Comparison of ENCODE assay signal across 17 cellular contexts in genomic region chr12:29314421-29314820, GRCh38.
"Had no signal": no experiment of that assay in that cellular context is flagged by ENCODE, and none has a peak within 500 bp of the region (broad histone marks: within the 10 kb centered on the region; RNA-seq: fewer than 3 reads in every experiment).

No MANE protein-coding gene starts in this region.

- H3K9me3 ChIP-seq: esophagus muscularis mucosa, tibial nerve had no signal

- ATAC-seq: activated CD4-positive, CD25-positive, alpha-beta regulatory T cell treated with anti-CD3 and anti-CD28 coated beads, Interleukin-2, amount 50 U/mL, for 24 hours; activated CD8-positive, alpha-beta T cell treated with anti-CD3 and anti-CD28 coated beads, Interleukin-2, amount 10 ng/mL, durations not matched to agents 7 days and 5 days; natural killer cell treated with Interleukin-12 subunit alpha and Interleukin-12 subunit beta and Interleukin-15 and Interleukin-18, amount 100 ng/mL, for 72 hours; SK-N-SH treated with all-trans-retinoic acid at 6 μM for 48 hours had no signal

- DNase-seq: activated CD4-positive, alpha-beta T cell treated with anti-CD3 and anti-CD28 coated beads, Interleukin-2, amount 10 ng/mL, durations not matched to agents 7 days and 5 days; activated CD8-positive, alpha-beta T cell treated with anti-CD3 and anti-CD28 coated beads, Interleukin-2, amount 10 ng/mL, durations not matched to agents 7 days and 5 days; activated naive CD4-positive, alpha-beta T cell treated with anti-CD3 and anti-CD28 coated beads, Interleukin-2, amount 50 U/mL, for 16 hours; activated T-cell treated with anti-CD3 and anti-CD28 coated beads, Interleukin-2, amount 50 U/mL, for 24 hours; aorta; brain microvascular endothelial cell; effector CD8-positive, alpha-beta T cell; retina; stimulated activated CD4-positive, alpha-beta T cell treated with anti-CD3 and anti-CD28 coated beads, Interleukin-12 subunit alpha, Interleukin-12 subunit beta, amount 100 ng/mL, for 4 hours; stimulated activated CD4-positive, alpha-beta T cell treated with anti-CD3 and anti-CD28 coated beads, Interleukin-1b, Interleukin-23, amount 100 ng/mL, for 48 hours; stimulated activated naive CD4-positive, alpha-beta T cell treated with Interleukin-2 at 50 U/mL for 16 hours; T1000 had no signal

- H3K36me3 ChIP-seq: brain microvascular endothelial cell, tibial nerve had no signal

- H3K27ac ChIP-seq: brain microvascular endothelial cell, esophagus muscularis mucosa, tibial nerve had no signal

- H3K4me1 ChIP-seq: tibial nerve had no signal

- H3K27me3 ChIP-seq: brain microvascular endothelial cell, esophagus muscularis mucosa, tibial nerve had no signal

- H3K4me3 ChIP-seq: esophagus muscularis mucosa, tibial nerve had no signal
